Comparison of ENCODE assay signal across 8 cellular contexts in genomic region chr12:114508529-114509129, GRCh38.
DNase-seq lines count a peak whose midpoint lies in the region; ATAC-seq and TF ChIP-seq lines count a peak whose summit lies in the region.

No MANE protein-coding gene starts in this region.

- H3K4me1 ChIP-seq in PC-9 (replicated peaks; ENCODE audit: insufficient read depth) (no peaks in the 10 kb centered on the region), fibroblast of lung (ENCODE audit: control insufficient read depth, extremely low read depth, insufficient read depth, low read length) (no peaks in the 10 kb centered on the region), stomach (no peaks in the 10 kb centered on the region)

- H3K27ac ChIP-seq in PC-9 = no peak overlapping the region
- H3K27ac ChIP-seq in fibroblast of lung (ENCODE audit: insufficient read depth, low read length) = no peak overlapping the region
- no peak overlapping the region for H3K27ac ChIP-seq in neural cell (ENCODE audit: low read length)
- no peak overlapping the region for H3K27ac ChIP-seq in stomach

- no peak for ATAC-seq in HG02759 (IDR thresholded peaks at IDR 0.05; ENCODE audit: unreplicated experiment)

- H3K27me3 ChIP-seq in PC-9 (ENCODE audit: insufficient read depth, low read depth) (peaks cover 41% of the 10 kb centered on the region), fibroblast of lung (ENCODE audit: control insufficient read depth, insufficient read depth, low read length) (no peaks in the 10 kb centered on the region), neural cell (ENCODE audit: insufficient read depth, low read depth, low read length) (no peaks in the 10 kb centered on the region), stomach (peaks cover 0 to 57% (median 4%) of the 10 kb centered on the region in 3 donors)

- TF ChIP-seq CTCF in PC-9 (conservative IDR thresholded peaks at IDR 0.05) = peak; percentile 76
- peak; percentile 79 to 89 for TF ChIP-seq CTCF in fibroblast of lung (conservative IDR thresholded peaks at IDR 0.05 in 1 of 2, IDR thresholded peaks at IDR 0.05 in 1 of 2; ENCODE audit: low read depth in 1 of 2, low read length in 2 of 2)
- TF ChIP-seq CTCF in neural cell (IDR thresholded peaks at IDR 0.05; ENCODE audit: poor library complexity, severe bottlenecking) = peak; percentile 80
- peak in 5 of 7 experiments; percentile 44 to 70 (median 53) for TF ChIP-seq CTCF in stomach (IDR thresholded peaks at IDR 0.05)

- H3K9ac ChIP-seq in fibroblast of lung (ENCODE audit: insufficient read depth, low read length) (no peak overlapping the region), neural cell (ENCODE audit: low read length) (no peak overlapping the region)

- peak; percentile 82 for TF ChIP-seq RAD21 in neural cell (conservative IDR thresholded peaks at IDR 0.05)

- H4K20me1 ChIP-seq in PC-9 (ENCODE audit: insufficient read depth) = no peaks in the 10 kb centered on the region
- H4K20me1 ChIP-seq in fibroblast of lung (ENCODE audit: control insufficient read depth, extremely low read depth, insufficient read depth, low read length) = no peaks in the 10 kb centered on the region
- H4K20me1 ChIP-seq in neural cell (ENCODE audit: insufficient read depth) = no peaks in the 10 kb centered on the region

- CTCF ChIA-PET in PC-9 (lab: Charles Lee) = interaction anchor here (0.5 to 1.0 kb wide), 2 partner anchors 528 to 541 kb away, joined by 3 to 7 read pairs; no protein-coding TSS in a partner anchor

- POLR2A ChIA-PET in PC-9 (lab: Charles Lee; ENCODE audit: unreplicated experiment) = no interaction called here

- H3K4me2 ChIP-seq in PC-9 = no peak overlapping the region
- H3K4me2 ChIP-seq in fibroblast of lung (ENCODE audit: extremely low read depth, insufficient read depth, low read length) = no peak overlapping the region
- no peak overlapping the region for H3K4me2 ChIP-seq in neural cell (ENCODE audit: low read length)

- H3K4me3 ChIP-seq in PC-9 = no peak overlapping the region
- H3K4me3 ChIP-seq in fibroblast of lung (replicated peaks in 1 of 4; ENCODE audit: control extremely low read depth in 1 of 4, insufficient read depth in 1 of 4, low read depth in 3 of 4, low read length in 4 of 4) = no peak overlapping the region
- no peak overlapping the region for H3K4me3 ChIP-seq in neural cell (ENCODE audit: low read length)
- no peak overlapping the region for H3K4me3 ChIP-seq in stomach

- BruUV-seq in PC-9 (replicated peaks; lab: Mats Ljungman, UMichigan) = no TSS peak

- intact Hi-C loops in PC-9 (cut with micrococcal nuclease; ENCODE audit: unreplicated experiment) = loop anchor here (1.0 to 5.0 kb wide), 2 partner anchors 528 to 541 kb away; partner anchors contain the start of gene RBM19
- intact Hi-C loops in stomach (cut with DNase I; ENCODE audit: low total_unique reads) = loop anchor here (5.0 kb wide), 1 partner anchor 526 kb away; no protein-coding TSS in a partner anchor

- no peaks in the 10 kb centered on the region for H3K36me3 ChIP-seq in PC-9 (ENCODE audit: low read depth)
- H3K36me3 ChIP-seq in fibroblast of lung (ENCODE audit: control insufficient read depth, insufficient read depth, low read length) = no peaks in the 10 kb centered on the region
- H3K36me3 ChIP-seq in neural cell (ENCODE audit: insufficient read depth, low read length) = no peaks in the 10 kb centered on the region
- no peaks in the 10 kb centered on the region for H3K36me3 ChIP-seq in stomach

- H3F3A ChIP-seq in PC-9 (ENCODE audit: insufficient read depth, low read depth) = no peaks in the 10 kb centered on the region
- H3F3A ChIP-seq in neural cell (ENCODE audit: insufficient read depth, low read length, poor library complexity, severe bottlenecking) = no peaks in the 10 kb centered on the region

- 34 to 35% (median 34%) methylated on average over 8 of the region's 8 CpGs for WGBS in stomach, 5 donors

- H3K9me2 ChIP-seq in PC-9 (ENCODE audit: insufficient read depth) = no peaks in the 10 kb centered on the region
- H3K9me2 ChIP-seq in neural cell (ENCODE audit: insufficient read depth, low read length) = no peaks in the 10 kb centered on the region

- H3K9me3 ChIP-seq in PC-9 (ENCODE audit: insufficient read depth, low read depth) (no peaks in the 10 kb centered on the region; the same call in 1 of the 2 replicates), fibroblast of lung (ENCODE audit: control insufficient read depth, insufficient read depth, low read depth, low read length) (no peaks in the 10 kb centered on the region), neural cell (ENCODE audit: low read length) (no peaks in the 10 kb centered on the region), stomach (no peaks in the 10 kb centered on the region)

- TF ChIP-seq EP300 in neural cell (conservative IDR thresholded peaks at IDR 0.05; ENCODE audit: poor library complexity, severe bottlenecking) = no peak
- TF ChIP-seq EP300 in stomach (IDR thresholded peaks at IDR 0.05) = no peak

- DNase-seq in EH (ENCODE audit: low read depth) = peak; percentile 82
- peak; percentile 46 for DNase-seq in HuH-7 (ENCODE audit: low spot score)
- DNase-seq in PC-9 = peak in 1 of 2 experiments; percentile 41
- DNase-seq in activated T-cell treated with anti-CD3 and anti-CD28 coated beads, Interleukin-2, amount 50 U/mL, for 1 hour = peak; percentile 34
- peak; percentile 49 to 86 for DNase-seq in fibroblast of lung (ENCODE audit: low read depth in 2 of 2)
- DNase-seq in stomach = peak; percentile 69

- no peak overlapping the region for H2AFZ ChIP-seq in PC-9
- H2AFZ ChIP-seq in fibroblast of lung (ENCODE audit: low read length) = no peak overlapping the region
- no peak overlapping the region for H2AFZ ChIP-seq in neural cell (ENCODE audit: low read depth, low read length)

- H3K79me2 ChIP-seq in PC-9 (ENCODE audit: low read depth) (no peaks in the 10 kb centered on the region), fibroblast of lung (ENCODE audit: control insufficient read depth, insufficient read depth, low read length) (no peaks in the 10 kb centered on the region), neural cell (replicated peaks; ENCODE audit: insufficient read depth, low read length) (no peaks in the 10 kb centered on the region)

- no peak for TF ChIP-seq POLR2A in stomach (IDR thresholded peaks at IDR 0.05)

TF ChIP-seq in neural cell, 6 proteins besides CTCF, POLR2A, EP300 and RAD21:
- TF ChIP-seq SMC3 (conservative IDR thresholded peaks at IDR 0.05; ENCODE audit: poor library complexity) (peak; percentile 88), EZH2 (IDR thresholded peaks at IDR 0.05; ENCODE audit: borderline replicate concordance, insufficient read depth, low read length, poor library complexity, severe bottlenecking) (no peak)
